In the genomic region with DNA sequence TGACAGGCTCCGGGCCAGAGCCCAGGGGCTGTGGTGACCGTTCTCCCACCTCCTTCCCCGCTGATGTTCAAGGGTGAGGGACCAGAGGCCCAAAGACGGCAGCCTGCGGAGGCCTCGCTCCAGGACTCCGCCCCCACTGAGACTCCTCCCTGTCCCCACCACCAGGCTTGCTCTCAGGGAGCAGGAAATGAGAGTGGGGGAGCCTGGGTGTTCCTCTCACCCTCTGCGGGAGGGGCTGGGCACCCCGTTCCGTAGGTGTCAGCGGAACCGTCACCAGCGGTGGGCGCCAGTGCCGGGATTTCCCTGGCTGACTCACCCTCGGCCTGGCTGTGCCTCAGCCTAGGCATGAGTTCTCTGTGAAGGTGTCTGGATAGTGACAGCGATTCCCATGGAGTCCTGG, we compare ENCODE assay signal across 8 cellular contexts. TPM values are rescaled to one million over a fixed set of nuclear protein-coding genes. Genes with fewer than 3 reads are reported as not detected.
DNase-seq lines count a peak whose midpoint lies in the region; ATAC-seq and TF ChIP-seq lines count a peak whose summit lies in the region.

No MANE protein-coding gene starts in this region.

- H3K9me3 Mint-ChIP-seq in CD8-positive, alpha-beta memory T cell: no peaks in the 10 kb centered on the region

- TF ChIP-seq CTCF in ascending aorta (IDR thresholded peaks at IDR 0.05): no peak

- ATAC-seq in HG02759 (IDR thresholded peaks at IDR 0.05; ENCODE audit: unreplicated experiment): peak; percentile 83

- POLR2A ChIA-PET in CD8-positive, alpha-beta memory T cell (lab: Charles Lee): no interaction called here

- peaks cover 13 to 22% (median 16%) of the 10 kb centered on the region in 3 donors for H3K4me1 Mint-ChIP-seq in CD8-positive, alpha-beta memory T cell

- CTCF ChIA-PET in CD8-positive, alpha-beta memory T cell (lab: Charles Lee): no interaction called here

- H3K27me3 ChIP-seq in CD8-positive, alpha-beta memory T cell (ENCODE audit: insufficient read depth, low read length, poor library complexity, severe bottlenecking): no peaks in the 10 kb centered on the region
- no peaks in the 10 kb centered on the region for H3K27me3 ChIP-seq in ascending aorta

- peak overlapping the region in 7 of 8 donors; percentile 73 to 95 (median 93) for H3K27ac Mint-ChIP-seq in CD8-positive, alpha-beta memory T cell

- DNase-seq in CD8-positive, alpha-beta memory T cell: peak; percentile 84 to 93 (median 89)
- DNase-seq in T-helper 9 cell (peak; percentile 91), ascending aorta (ENCODE audit: low spot score in 2 of 2) (peak; percentile 65 to 91), iris pigment epithelial cell (ENCODE audit: low read depth) (peak; percentile 78), DMS 273 (lab: John Stamatoyannopoulos, UW; ENCODE audit: unreplicated experiment) (no peak), midbrain (lab: John Stamatoyannopoulos, UW) (no peak)
- peak; percentile 85 to 92 for DNase-seq in stimulated activated CD4-positive, alpha-beta T cell treated with anti-CD3 and anti-CD28 coated beads, Interleukin-1b, Interleukin-23, amount 100 ng/mL, for 4 hours (ENCODE audit: low read depth in 2 of 2)

- H3K4me3 ChIP-seq in CD8-positive, alpha-beta memory T cell (ENCODE audit: low read length): peak overlapping the region; percentile 43
- peak overlapping the region; percentile 6 to 32 for H3K4me3 ChIP-seq in ascending aorta

- H3K4me3 Mint-ChIP-seq in CD8-positive, alpha-beta memory T cell: peak overlapping the region; percentile 26 to 83 (median 59)

- intact Hi-C loops in ascending aorta (cut with DNase I): no loop called here

- H3K9me3 ChIP-seq in CD8-positive, alpha-beta memory T cell (ENCODE audit: low read length): no peaks in the 10 kb centered on the region
- H3K9me3 ChIP-seq in ascending aorta: no peaks in the 10 kb centered on the region

- no peaks in the 10 kb centered on the region for H3K36me3 ChIP-seq in CD8-positive, alpha-beta memory T cell (ENCODE audit: insufficient read depth, low read length)
- no peaks in the 10 kb centered on the region for H3K36me3 ChIP-seq in ascending aorta

- peaks cover 32% of the 10 kb centered on the region for H3K4me1 ChIP-seq in CD8-positive, alpha-beta memory T cell (ENCODE audit: insufficient read depth, low read length)
- peaks cover 0 to 5% of the 10 kb centered on the region in 2 donors for H3K4me1 ChIP-seq in ascending aorta

- no peaks in the 10 kb centered on the region for H3K36me3 Mint-ChIP-seq in CD8-positive, alpha-beta memory T cell

- H3K27me3 Mint-ChIP-seq in CD8-positive, alpha-beta memory T cell: peaks cover 0 to 1% of the 10 kb centered on the region in 2 donors

- no peak overlapping the region for H3K27ac ChIP-seq in CD8-positive, alpha-beta memory T cell (ENCODE audit: low read depth, low read length)
- peak overlapping the region; percentile 61 to 74 for H3K27ac ChIP-seq in ascending aorta

RNA-seq across cellular contexts. Expression of a gene that starts 15.7 kb away (rescaled TPM):
- total RNA-seq in CD8-positive, alpha-beta memory T cell: under 1 TPM; 0.11 to 0.20 TPM
- polyA plus RNA-seq in CD8-positive, alpha-beta memory T cell: not detected
- 5.3 TPM for total RNA-seq in ascending aorta

RNA-seq across cellular contexts. Expression of a gene that starts 56.5 kb away (rescaled TPM):
- under 1 TPM; 0.70 to 0.93 TPM for total RNA-seq in CD8-positive, alpha-beta memory T cell
- polyA plus RNA-seq in CD8-positive, alpha-beta memory T cell: 0.63 TPM
- total RNA-seq in ascending aorta: not detected

Comparison
In these comparisons a context has a peak if more than half of its experiments do, and no peak if none do; other contexts are left out.
1. DNase-seq: peak in CD8-positive, alpha-beta memory T cell (5 of 5), T-helper 9 cell (single experiment), ascending aorta (2 of 2), iris pigment epithelial cell (single experiment) and stimulated activated CD4-positive, alpha-beta T cell treated with anti-CD3 and anti-CD28 coated beads, Interleukin-1b, Interleukin-23, amount 100 ng/mL, for 4 hours (2 of 2); none in DMS 273 (single experiment) and midbrain (single experiment).